ENCODE assay signal across 1 cellular context in the genomic region with DNA sequence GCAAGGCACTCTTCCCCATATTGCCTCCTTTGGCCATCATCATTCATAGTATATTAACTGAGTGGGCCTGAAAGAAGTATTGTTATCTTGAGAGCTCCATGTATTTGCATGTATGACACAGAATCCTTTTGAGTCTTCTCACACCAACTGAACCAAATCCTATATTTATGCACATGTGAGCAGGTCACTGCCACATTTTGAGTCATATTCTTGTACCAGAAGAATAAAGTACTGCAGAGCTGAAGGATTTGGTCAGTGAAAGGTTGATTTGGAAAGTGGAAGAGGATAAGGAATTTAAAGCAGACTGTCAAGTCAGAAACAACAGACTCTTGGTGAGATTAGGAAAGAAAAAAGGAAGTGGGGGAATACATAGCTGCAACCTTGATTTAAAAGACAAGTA.
TF ChIP-seq lines count a peak whose summit lies in the region.

No MANE protein-coding gene starts in this region.

TF ChIP-seq in GM12878, 131 proteins besides CTCF, POLR2A, EP300 and RAD21 (continued from another document):
- TF ChIP-seq NFIC (IDR thresholded peaks at IDR 0.05; ENCODE audit: low read depth, low read length) (0 out of 2 replicates have a peak, but pooled peaks have one; percentile 18), STAT3 (IDR thresholded peaks at IDR 0.05; ENCODE audit: low read depth, low read length) (0 out of 2 replicates have a peak, but pooled peaks have one; percentile 52), CHD1 (IDR thresholded peaks at IDR 0.05; ENCODE audit: low read depth, low read length) (no peak)
